Comparison of ENCODE assay signal across 8 cellular contexts in genomic region chr12:96500686-96501085, GRCh38. TPM values are rescaled to one million over a fixed set of nuclear protein-coding genes. Genes with fewer than 3 reads are reported as not detected.
DNase-seq lines count a peak whose midpoint lies in the region; ATAC-seq and TF ChIP-seq lines count a peak whose summit lies in the region.

No MANE protein-coding gene starts in this region.

- peaks cover 21% of the 10 kb centered on the region for H3F3A ChIP-seq in GM23248 (ENCODE audit: insufficient read depth)

- peaks cover 27% of the 10 kb centered on the region for H3K4me1 ChIP-seq in GM23248 (ENCODE audit: insufficient read depth)

- peak overlapping the region; percentile 39 for H3K9ac ChIP-seq in GM23248

- peak; percentile 40 for TF ChIP-seq CTCF in AG10803 (conservative IDR thresholded peaks at IDR 0.05; ENCODE audit: low read length)
- TF ChIP-seq CTCF in foreskin fibroblast (IDR thresholded peaks at IDR 0.05; ENCODE audit: low read depth, low read length), result peak; percentile 20

- peak overlapping the region; percentile 85 for H3K27ac Mint-ChIP-seq in T-helper 1 cell treated with Interleukin-12 subunit alpha and Interleukin-12 subunit beta and Interleukin-4 antibody, amounts not matched to agents 30 μg/mL and 1 μg/mL, for 36 hours

- in situ Hi-C loops in GM23248 (cut with MboI), result loop anchor here (25.0 kb wide), 1 partner anchor 288 kb away; no protein-coding TSS in a partner anchor

- peak overlapping the region; percentile 89 for H3K27ac ChIP-seq in GM23248

- H3K27me3 Mint-ChIP-seq in T-helper 1 cell treated with Interleukin-12 subunit alpha and Interleukin-12 subunit beta and Interleukin-4 antibody, amounts not matched to agents 30 μg/mL and 1 μg/mL, for 36 hours (ENCODE audit: low read depth), result no peaks in the 10 kb centered on the region

- DNase-seq in AG10803 (ENCODE audit: low read depth) (peak; percentile 37), GM23248 (peak; percentile 54), foreskin fibroblast (peak in 1 of 2 donors; percentile 58), NCI-H510A (lab: John Stamatoyannopoulos, UW) (no peak)
- no peak for DNase-seq in activated CD4-positive, CD25-positive, alpha-beta regulatory T cell treated with anti-CD3 and anti-CD28 coated beads, Interleukin-2, amount 50 U/mL, for 72 hours
- no peak for DNase-seq in stimulated activated CD4-positive, alpha-beta T cell treated with anti-CD3 and anti-CD28 coated beads, Interleukin-2, amount 100 ng/mL, for 24 hours

- WGBS in GM23248 (ENCODE audit: low coverage in 1 of 2, low lambda C conversion rate in 2 of 2, missing lambda C conversion rate in 2 of 2), 2 experiments, result 37 to 40% methylated on average over 3 of the region's 3 CpGs

- H3K4me3 Mint-ChIP-seq in T-helper 1 cell treated with Interleukin-12 subunit alpha and Interleukin-12 subunit beta and Interleukin-4 antibody, amounts not matched to agents 30 μg/mL and 1 μg/mL, for 36 hours, result peak overlapping the region; percentile 25

- H3K36me3 Mint-ChIP-seq in T-helper 1 cell treated with Interleukin-12 subunit alpha and Interleukin-12 subunit beta and Interleukin-4 antibody, amounts not matched to agents 30 μg/mL and 1 μg/mL, for 36 hours (ENCODE audit: low read depth), result peaks cover 6% of the 10 kb centered on the region

- H3K36me3 ChIP-seq in GM23248 (ENCODE audit: low read depth), result no peaks in the 10 kb centered on the region

- H3K9me3 Mint-ChIP-seq in T-helper 1 cell treated with Interleukin-12 subunit alpha and Interleukin-12 subunit beta and Interleukin-4 antibody, amounts not matched to agents 30 μg/mL and 1 μg/mL, for 36 hours, result peaks cover 4% of the 10 kb centered on the region

- no peak overlapping the region for H3K4me3 ChIP-seq in AG10803 (ENCODE audit: low read length)
- no peak overlapping the region for H3K4me3 ChIP-seq in GM23248
- no peak overlapping the region for H3K4me3 ChIP-seq in foreskin fibroblast (ENCODE audit: low read depth in 1 of 2, low read length in 2 of 2)

- peaks cover 51% of the 10 kb centered on the region for H3K4me1 Mint-ChIP-seq in T-helper 1 cell treated with Interleukin-12 subunit alpha and Interleukin-12 subunit beta and Interleukin-4 antibody, amounts not matched to agents 30 μg/mL and 1 μg/mL, for 36 hours (ENCODE audit: low read depth)

- H3K27me3 ChIP-seq in GM23248 (replicated peaks; ENCODE audit: insufficient read depth), result no peaks in the 10 kb centered on the region

- peak overlapping the region; percentile 13 for H3K4me2 ChIP-seq in GM23248 (ENCODE audit: unreplicated experiment)

- peak overlapping the region; percentile 81 for H2AFZ ChIP-seq in GM23248

- no peak for ATAC-seq in HG03565 (IDR thresholded peaks at IDR 0.05; ENCODE audit: unreplicated experiment)

- H3K9me2 ChIP-seq in GM23248 (ENCODE audit: insufficient read depth), result no peaks in the 10 kb centered on the region

- H3K9me3 ChIP-seq in GM23248 (ENCODE audit: low read depth), result no peaks in the 10 kb centered on the region

- H3K79me2 ChIP-seq in GM23248 (ENCODE audit: insufficient read depth), result no peaks in the 10 kb centered on the region

- H4K20me1 ChIP-seq in GM23248 (ENCODE audit: insufficient read depth), result no peaks in the 10 kb centered on the region

RNA-seq across cellular contexts. Expression of gene CFAP54, which starts 11.3 kb away (rescaled TPM):
- 0.32 and 2.0 TPM in 2 replicates for total RNA-seq in GM23248 (2014; rRNA removed; shearing (Covaris generic))
- 1.0 and 1.2 TPM in 2 replicates for polyA plus RNA-seq in GM23248 (2016; fragmentation: Nextera tagmentation; extraction: Ambion mirVana)

Comparison
In these comparisons a context has a peak if more than half of its experiments do, and no peak if none do; other contexts are left out.
1. DNase-seq: peak in AG10803 (single experiment) and GM23248 (single experiment); none in NCI-H510A (single experiment), activated CD4-positive, CD25-positive, alpha-beta regulatory T cell treated with anti-CD3 and anti-CD28 coated beads, Interleukin-2, amount 50 U/mL, for 72 hours (single experiment) and stimulated activated CD4-positive, alpha-beta T cell treated with anti-CD3 and anti-CD28 coated beads, Interleukin-2, amount 100 ng/mL, for 24 hours (0 of 2).